ENCODE assay signal across 8 cellular contexts in genomic region chr1:84442256-84442655, GRCh38. TPM values are rescaled to one million over a fixed set of nuclear protein-coding genes. Genes with fewer than 3 reads are reported as not detected.
DNase-seq lines count a peak whose midpoint lies in the region; ATAC-seq, FAIRE-seq and TF ChIP-seq lines count a peak whose summit lies in the region.

No MANE protein-coding gene starts in this region.

- no peaks in the 10 kb centered on the region for H3K36me3 Mint-ChIP-seq in activated CD8-positive, alpha-beta T cell treated with anti-CD3 and anti-CD28 coated beads for 36 hours (ENCODE audit: low read depth)

- H3K4me1 Mint-ChIP-seq in activated CD8-positive, alpha-beta T cell treated with anti-CD3 and anti-CD28 coated beads for 36 hours (ENCODE audit: low read depth) = peaks cover 12% of the 10 kb centered on the region

- TF ChIP-seq CTCF in AG09309 (IDR thresholded peaks at IDR 0.05; ENCODE audit: control insufficient read depth, insufficient read depth, low read depth, low read length, missing control alignments) (peak; percentile 53), NB4 (IDR thresholded peaks at IDR 0.05; ENCODE audit: low read depth, low read length) (peak; percentile 21), spleen (IDR thresholded peaks at IDR 0.05 in 8 of 11, conservative IDR thresholded peaks at IDR 0.05 in 3 of 11) (peak in 10 of 11 experiments; percentile 35 to 69 (median 52))
- TF ChIP-seq CTCF in activated CD8-positive, alpha-beta T cell treated with anti-CD3 and anti-CD28 coated beads for 36 hours (IDR thresholded peaks at IDR 0.05) = peak; percentile 80

- H3K4me3 ChIP-seq in AG09309 (ENCODE audit: control insufficient read depth, low read depth, low read length) (no peak overlapping the region), NB4 (ENCODE audit: low read depth, low read length) (no peak overlapping the region), spleen (no peak overlapping the region)

- no peaks in the 10 kb centered on the region for H3K36me3 ChIP-seq in spleen

- FAIRE-seq in GM12891 (lab: Jason Lieb, UNC) = peak; percentile 91

- no peaks in the 10 kb centered on the region for H3K9me3 Mint-ChIP-seq in activated CD8-positive, alpha-beta T cell treated with anti-CD3 and anti-CD28 coated beads for 36 hours

- H3K4me3 Mint-ChIP-seq in activated CD8-positive, alpha-beta T cell treated with anti-CD3 and anti-CD28 coated beads for 36 hours = no peak overlapping the region

- ATAC-seq in HG02623 (IDR thresholded peaks at IDR 0.05; ENCODE audit: unreplicated experiment) = peak; percentile 97
- peak; percentile 94 for ATAC-seq in activated CD8-positive, alpha-beta T cell treated with anti-CD3 and anti-CD28 coated beads for 36 hours

- peaks cover 0 to 5% (median 0%) of the 10 kb centered on the region in 7 donors for H3K27me3 ChIP-seq in spleen (replicated peaks in 1 of 7)

- CTCF ChIA-PET in activated CD8-positive, alpha-beta T cell treated with anti-CD3 and anti-CD28 coated beads for 36 hours (lab: Charles Lee) = interaction anchor here (0.7 to 3.1 kb wide), 30 partner anchors 9 to 496 kb away, joined by 3 to 29 read pairs (median 5); partner anchors contain the start of genes CTBS, GNG5, PRKACB and RPF1

- peaks cover 3% of the 10 kb centered on the region for H3K27me3 Mint-ChIP-seq in activated CD8-positive, alpha-beta T cell treated with anti-CD3 and anti-CD28 coated beads for 36 hours

- POLR2A ChIA-PET in activated CD8-positive, alpha-beta T cell treated with anti-CD3 and anti-CD28 coated beads for 36 hours (lab: Charles Lee) = interaction anchor here (0.6 to 1.8 kb wide), 3 partner anchors 63 to 382 kb away, joined by 3 to 5 read pairs (median 4); partner anchors contain the start of genes CTBS and SPATA1

- 0 to 4% (median 1%) methylated on average over 2 of the region's 2 CpGs for WGBS in spleen, 5 donors

- no peak for TF ChIP-seq POLR2A in GM12891 (IDR thresholded peaks at IDR 0.05; ENCODE audit: low read depth, low read length)
- no peak for TF ChIP-seq POLR2A in NB4 (IDR thresholded peaks at IDR 0.05; ENCODE audit: extremely low read depth, insufficient read length)
- no peak for TF ChIP-seq POLR2A in spleen (IDR thresholded peaks at IDR 0.05)

- H3K4me1 ChIP-seq in spleen = peaks cover 0 to 23% (median 15%) of the 10 kb centered on the region in 6 donors

- H3K27ac Mint-ChIP-seq in activated CD8-positive, alpha-beta T cell treated with anti-CD3 and anti-CD28 coated beads for 36 hours = peak overlapping the region; percentile 26

- H3K9me3 ChIP-seq in spleen = no peaks in the 10 kb centered on the region

- no peak overlapping the region for H3K27ac ChIP-seq in spleen

- DNase-seq in AG09309 (ENCODE audit: low read depth) (peak; percentile 90), GM12891 (ENCODE audit: insufficient read length, low spot score) (peak; percentile 15), NB4 (ENCODE audit: low read depth) (peak; percentile 91), glomerular visceral epithelial cell (ENCODE audit: extremely low spot score) (peak; percentile 72), spleen (no peak), NCI-H2081 treated with DMSO at 0.1 percent for 48 hours (lab: John Stamatoyannopoulos, UW) (no peak)
- no peak for DNase-seq in activated CD8-positive, alpha-beta T cell treated with anti-CD3 and anti-CD28 coated beads for 36 hours

- intact Hi-C loops in activated CD8-positive, alpha-beta T cell treated with anti-CD3 and anti-CD28 coated beads for 36 hours (cut with micrococcal nuclease) = loop anchor here (2.0 to 5.0 kb wide), 4 partner anchors 40 to 330 kb away; no protein-coding TSS in a partner anchor
- intact Hi-C loops in spleen (cut with DNase I; ENCODE audit: low total_unique reads) = no loop called here

TF ChIP-seq in GM12891, 5 proteins besides CTCF, POLR2A, EP300 and RAD21:
- TF ChIP-seq POU2F2 (IDR thresholded peaks at IDR 0.05; ENCODE audit: low read depth, low read length) (no peak), TAF1 (IDR thresholded peaks at IDR 0.05; ENCODE audit: low read depth, low read length) (no peak), SPI1 (IDR thresholded peaks at IDR 0.05; ENCODE audit: low read depth, low read length) (peak; percentile 11; the same call in 1 of the 2 replicates)

RNA-seq across cellular contexts. Expression of gene RPF1, which starts 36.8 kb away (rescaled TPM):
- 34.3 TPM for polyA plus RNA-seq in GM12891 (2012; ENCODE audit: low read depth, missing spikeins)
- total RNA-seq in activated CD8-positive, alpha-beta T cell treated with anti-CD3 and anti-CD28 coated beads for 36 hours = 10 to 100 TPM; 61.9 to 64.1 TPM
- total RNA-seq in spleen = 10 to 100 TPM; 22.4 to 54.8 (median 26.5) TPM
- 10 to 100 TPM; 28.7 to 38.1 (median 29.8) TPM for polyA plus RNA-seq in spleen

RNA-seq across cellular contexts. Expression of gene DNASE2B, which starts 44.0 kb away (rescaled TPM):
- not detected for polyA plus RNA-seq in GM12891 (2012; ENCODE audit: low read depth, missing spikeins)
- not detected for total RNA-seq in activated CD8-positive, alpha-beta T cell treated with anti-CD3 and anti-CD28 coated beads for 36 hours
- total RNA-seq in spleen = 1 to 10 TPM in 1 of 7 donors, under 1 TPM in 4, not detected in 2; 0.32 to 1.7 (median 0.57) TPM
- polyA plus RNA-seq in spleen = 1 to 10 TPM in 1 of 3 donors, under 1 TPM in 2; 0.13 to 4.6 (median 0.36) TPM

Comparison
In these comparisons a context has a peak if more than half of its experiments do, and no peak if none do; other contexts are left out.
1. DNase-seq: peak in AG09309 (single experiment), GM12891 (single experiment), NB4 (single experiment) and glomerular visceral epithelial cell (single experiment); none in activated CD8-positive, alpha-beta T cell treated with anti-CD3 and anti-CD28 coated beads for 36 hours (single experiment), spleen (single experiment) and NCI-H2081 treated with DMSO at 0.1 percent for 48 hours (single experiment).
2. CTCF ChIP-seq: peak in every context shown above with its lines; median percentile 80 in activated CD8-positive, alpha-beta T cell treated with anti-CD3 and anti-CD28 coated beads for 36 hours; 53 in AG09309; 52 in spleen; 21 in NB4.